In the genomic region with DNA sequence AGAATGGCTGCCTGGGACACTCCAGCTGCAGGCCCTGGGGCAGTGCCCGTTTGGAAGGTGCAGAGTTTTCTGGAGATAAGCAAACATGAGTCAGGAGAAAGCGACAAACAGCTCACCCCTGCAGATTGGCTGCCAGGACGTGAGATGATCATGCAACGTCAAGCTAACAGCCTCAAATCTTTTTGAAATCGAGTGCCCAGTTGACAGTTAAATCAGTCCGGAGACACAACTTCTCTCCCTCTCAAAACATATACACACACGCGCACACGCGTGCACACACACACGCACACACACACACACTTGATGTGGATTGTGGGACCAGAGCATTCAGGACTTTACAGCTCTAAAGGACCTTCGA, we compare ENCODE assay signal across 14 cellular contexts. TPM values are rescaled to one million over a fixed set of nuclear protein-coding genes. Genes with fewer than 3 reads are reported as not detected.
DNase-seq lines count a peak whose midpoint lies in the region; ATAC-seq, FAIRE-seq and TF ChIP-seq lines count a peak whose summit lies in the region.
"Had no signal": no experiment of that assay in that cellular context is flagged by ENCODE, and none has a peak within 500 bp of the region (broad histone marks: within the 10 kb centered on the region; RNA-seq: fewer than 3 reads in every experiment).

No MANE protein-coding gene starts in this region.

- H3K9me3 ChIP-seq in GM12878 (replicated peaks; ENCODE audit: control insufficient read depth, insufficient read depth, low read length) (peaks cover 2% of the 10 kb centered on the region; the same call in 1 of the 3 replicates), vagina (no peaks in the 10 kb centered on the region)
- H3K9me3 ChIP-seq: esophagus muscularis mucosa had no signal

- peaks cover 6% of the 10 kb centered on the region for H3K27me3 Mint-ChIP-seq in T-helper 1 cell treated with Interleukin-12 subunit alpha and Interleukin-12 subunit beta and Interleukin-4 antibody, amounts not matched to agents 30 μg/mL and 1 μg/mL, for 36 hours (ENCODE audit: low read depth)
- peaks cover 0 to 10% of the 10 kb centered on the region in 2 donors for H3K27me3 Mint-ChIP-seq in natural killer cell treated with Interleukin-12 subunit alpha and Interleukin-12 subunit beta and Interleukin-15 and Interleukin-18, amount 100 ng/mL, for 72 hours

- DNase-seq in T-helper 1 cell (no peak), OCI-M1 (lab: John Stamatoyannopoulos, UW) (peak; percentile 87), GM12878 (ENCODE audit: low read depth, low spot score) (no peak), vagina (ENCODE audit: extremely low spot score in 2 of 2) (no peak), T-helper 9 cell (no peak)
- DNase-seq in natural killer cell treated with Interleukin-12 subunit alpha and Interleukin-12 subunit beta and Interleukin-15 and Interleukin-18, amount 100 ng/mL, for 72 hours (ENCODE audit: low spot score) = peak; percentile 29
- DNase-seq: islet precursor cell; stimulated activated CD4-positive, alpha-beta T cell treated with anti-CD3 and anti-CD28 coated beads, Interleukin-1b, Interleukin-23, amount 100 ng/mL, for 48 hours had no signal

- peak overlapping the region; percentile 35; the same call in 1 of the 2 replicates for H3K4me3 ChIP-seq in GM12878
- no peak overlapping the region for H3K4me3 ChIP-seq in vagina
- H3K4me3 ChIP-seq: esophagus muscularis mucosa had no signal

- H3K36me3 ChIP-seq in GM12878 (ENCODE audit: control insufficient read depth in 2 of 2, insufficient read depth in 2 of 2, low read length in 1 of 2) (no peaks in the 10 kb centered on the region), vagina (no peaks in the 10 kb centered on the region)
- H3K36me3 ChIP-seq: esophagus muscularis mucosa had no signal

- peak overlapping the region; percentile 36 for H3K4me3 Mint-ChIP-seq in T-helper 1 cell treated with Interleukin-12 subunit alpha and Interleukin-12 subunit beta and Interleukin-4 antibody, amounts not matched to agents 30 μg/mL and 1 μg/mL, for 36 hours
- H3K4me3 Mint-ChIP-seq in natural killer cell treated with Interleukin-12 subunit alpha and Interleukin-12 subunit beta and Interleukin-15 and Interleukin-18, amount 100 ng/mL, for 72 hours = peak overlapping the region; percentile 78
- H3K4me3 Mint-ChIP-seq: neural crest cell had no signal

- CTCF ChIA-PET in GM12878 (lab: Yijun Ruan, JAX) = interaction anchor here (0.6 to 1.6 kb wide), 3 partner anchors 10 to 120 kb away, joined by 3 to 5 read pairs (median 4); no protein-coding TSS in a partner anchor

- H3K27ac Mint-ChIP-seq in T-helper 1 cell treated with Interleukin-12 subunit alpha and Interleukin-12 subunit beta and Interleukin-4 antibody, amounts not matched to agents 30 μg/mL and 1 μg/mL, for 36 hours = peak overlapping the region; percentile 86
- peak overlapping the region; percentile 87 to 91 for H3K27ac Mint-ChIP-seq in natural killer cell treated with Interleukin-12 subunit alpha and Interleukin-12 subunit beta and Interleukin-15 and Interleukin-18, amount 100 ng/mL, for 72 hours

- H3K27me3 ChIP-seq in GM12878 (replicated peaks in 1 of 2; ENCODE audit: control insufficient read depth in 2 of 2, insufficient read depth in 2 of 2, low read length in 1 of 2) (peaks cover 0 to 3% of the 10 kb centered on the region in 2 experiments; a peak in 1 of 4 replicates), vagina (no peaks in the 10 kb centered on the region)
- H3K27me3 ChIP-seq: esophagus muscularis mucosa had no signal

- TF ChIP-seq EP300 in GM12878 (IDR thresholded peaks at IDR 0.05; ENCODE audit: borderline replicate concordance in 1 of 2, control insufficient read depth in 1 of 2, low read depth in 2 of 2, low read length in 2 of 2) = no peak

- H3K27ac ChIP-seq in GM12878 (ENCODE audit: control insufficient read depth, insufficient read depth) (peak overlapping the region; percentile 71; the same call in 1 of the 2 replicates), vagina (no peak overlapping the region)
- H3K27ac ChIP-seq: esophagus muscularis mucosa had no signal

- intact Hi-C loops in GM12878 (cut with micrococcal nuclease; ENCODE audit: unreplicated experiment) (loop anchor here (2.0 to 5.0 kb wide), 2 partner anchors 48 to 288 kb away; a partner anchor contains a TSS), vagina (cut with DNase I) (no loop called here)

- SMC1A ChIA-PET in GM12878 (lab: Charles Lee; ENCODE audit: uncharacterized antibody, unreplicated experiment) = interaction anchor here (0.9 to 2.2 kb wide), 4 partner anchors 8 to 122 kb away, joined by 3 to 6 read pairs (median 4); no protein-coding TSS in a partner anchor

- peaks cover 69% of the 10 kb centered on the region for H3K4me1 ChIP-seq in GM12878 (ENCODE audit: control insufficient read depth, insufficient read depth, low read length)
- peaks cover 33% of the 10 kb centered on the region for H3K4me1 ChIP-seq in vagina

- BruUV-seq in GM12878 (replicated peaks; lab: Mats Ljungman, UMichigan) = no TSS peak

- H2AFZ ChIP-seq in GM12878 (ENCODE audit: control insufficient read depth, low read depth, low read length) = no peak overlapping the region

- H3K9ac ChIP-seq in GM12878 (ENCODE audit: control insufficient read depth, insufficient read depth, low read length) = no peak overlapping the region

- TF ChIP-seq RAD21 in GM12878 (IDR thresholded peaks at IDR 0.05; ENCODE audit: insufficient read depth, low read depth, low read length) = no peak

- TF ChIP-seq POLR2A in GM12878 (IDR thresholded peaks at IDR 0.05; ENCODE audit: low read depth, low read length) (no peak), vagina (IDR thresholded peaks at IDR 0.05) (no peak)

- ATAC-seq in GM12878 = no peak
- no peak for ATAC-seq in natural killer cell treated with Interleukin-12 subunit alpha and Interleukin-12 subunit beta and Interleukin-15 and Interleukin-18, amount 100 ng/mL, for 72 hours
- no peak for ATAC-seq in GM21786 (IDR thresholded peaks at IDR 0.05; ENCODE audit: unreplicated experiment)

- no peaks in the 10 kb centered on the region for H3K79me2 ChIP-seq in GM12878 (ENCODE audit: control insufficient read depth, insufficient read depth, low read length)

- no peaks in the 10 kb centered on the region for H3K9me3 Mint-ChIP-seq in T-helper 1 cell treated with Interleukin-12 subunit alpha and Interleukin-12 subunit beta and Interleukin-4 antibody, amounts not matched to agents 30 μg/mL and 1 μg/mL, for 36 hours
- H3K9me3 Mint-ChIP-seq in natural killer cell treated with Interleukin-12 subunit alpha and Interleukin-12 subunit beta and Interleukin-15 and Interleukin-18, amount 100 ng/mL, for 72 hours = no peaks in the 10 kb centered on the region
- H3K9me3 Mint-ChIP-seq: neural crest cell had no signal

- TF ChIP-seq CTCF in GM12878 (IDR thresholded peaks at IDR 0.05 in 2 of 3, conservative IDR thresholded peaks at IDR 0.05 in 1 of 3; ENCODE audit: control insufficient read depth in 2 of 3, extremely low read depth in 1 of 3, insufficient read depth in 1 of 3, low read depth in 3 of 3, low read length in 3 of 3) (no peak), vagina (IDR thresholded peaks at IDR 0.05) (no peak)

- peaks cover 86% of the 10 kb centered on the region for H3K4me1 Mint-ChIP-seq in T-helper 1 cell treated with Interleukin-12 subunit alpha and Interleukin-12 subunit beta and Interleukin-4 antibody, amounts not matched to agents 30 μg/mL and 1 μg/mL, for 36 hours (ENCODE audit: low read depth)
- H3K4me1 Mint-ChIP-seq in natural killer cell treated with Interleukin-12 subunit alpha and Interleukin-12 subunit beta and Interleukin-15 and Interleukin-18, amount 100 ng/mL, for 72 hours (ENCODE audit: low read depth in 2 of 2) = peaks cover 72 to 81% of the 10 kb centered on the region in 2 donors

- in situ Hi-C loops in GM12878 (cut with MboI) = loop anchor here (25.0 kb wide), 1 partner anchor 1093 kb away; a partner anchor contains a TSS

- no peak for FAIRE-seq in GM12878 (lab: Jason Lieb, UNC)
- FAIRE-seq: A204.1, astrocyte had no signal

- 79% methylated on average over 12 of the region's 12 CpGs for WGBS in GM12878 (ENCODE audit: insufficient coverage, insufficient replicate concordance, low lambda C conversion rate, missing lambda C conversion rate)

- POLR2A ChIA-PET in GM12878 (lab: Charles Lee) = interaction anchor here (2.5 kb wide), 1 partner anchor 9 kb away, joined by 13 read pairs; no protein-coding TSS in a partner anchor

- peak overlapping the region; percentile 50 for H3K4me2 ChIP-seq in GM12878 (ENCODE audit: control insufficient read depth, insufficient read depth)

- RAD21 ChIA-PET in GM12878 (lab: Charles Lee; ENCODE audit: unreplicated experiment) = interaction anchor here (1.4 to 2.4 kb wide), 3 partner anchors 9 to 120 kb away, joined by 3 to 5 read pairs (median 5); no protein-coding TSS in a partner anchor

- H4K20me1 ChIP-seq in GM12878 (ENCODE audit: control insufficient read depth, insufficient read depth) = no peaks in the 10 kb centered on the region

- H3K36me3 Mint-ChIP-seq in T-helper 1 cell treated with Interleukin-12 subunit alpha and Interleukin-12 subunit beta and Interleukin-4 antibody, amounts not matched to agents 30 μg/mL and 1 μg/mL, for 36 hours (ENCODE audit: low read depth) = peaks cover 7% of the 10 kb centered on the region
- no peaks in the 10 kb centered on the region for H3K36me3 Mint-ChIP-seq in natural killer cell treated with Interleukin-12 subunit alpha and Interleukin-12 subunit beta and Interleukin-15 and Interleukin-18, amount 100 ng/mL, for 72 hours

TF ChIP-seq in GM12878, 131 proteins besides CTCF, POLR2A, EP300 and RAD21:
- TF ChIP-seq DPF2 (IDR thresholded peaks at IDR 0.05) (no peak), CHD4 (IDR thresholded peaks at IDR 0.05) (0 out of 2 replicates have a peak, but pooled peaks have one; percentile 2)

RNA-seq across cellular contexts. Expression of a gene that starts 49.4 kb away (rescaled TPM):
- total RNA-seq in GM12878 (2013; cell fraction: nucleolus; rRNA removed) = 0.20 TPM in 1 of 2 replicates, not detected in the other
- 0.65 and 0.73 TPM in 2 replicates for total RNA-seq in GM12878 (2014; rRNA removed)
- total RNA-seq in GM12878 (2014; rRNA removed; fragmentation: Illumina TruSeq; extraction: Trizol) = 0.76 and 0.78 TPM in 2 replicates
- 1.4 and 1.6 TPM in 2 replicates for total RNA-seq in GM12878 (2021)
- 2.5 TPM for polyA plus RNA-seq in GM12878 (2011; ENCODE audit: low read depth)
- 0.19 and 0.20 TPM in 2 replicates for polyA plus RNA-seq in GM12878 (2011; rRNA removed)
- polyA plus RNA-seq in GM12878 (2011; cell fraction: cytosol; rRNA removed) = 0.20 and 0.24 TPM in 2 replicates
- polyA plus RNA-seq in GM12878 (2011; cell fraction: nucleus; rRNA removed) = 0.09 and 0.23 TPM in 2 replicates
- 2.0 and 3.1 TPM in 2 replicates for polyA plus RNA-seq in GM12878 (2012)
- 1.1 and 1.3 TPM in 2 replicates for polyA plus RNA-seq in GM12878 (2014; fragmentation: Illumina TruSeq; extraction: Trizol)
- under 1 TPM; 0.31 to 0.53 TPM for polyA plus RNA-seq in GM12878 (2014; fragmentation: Nextera tagmentation; extraction: Ambion mirVana)
- 0.61 and 0.79 TPM in 2 replicates for polyA plus RNA-seq in GM12878 (2014; rRNA removed)
- 1 to 10 TPM; 2.2 to 2.4 TPM for polyA plus RNA-seq in GM12878 (2016; fragmentation: Nextera tagmentation; extraction: Ambion mirVana)
- polyA minus RNA-seq in GM12878 (2011; rRNA and poly(A)+ RNA removed) = 0.51 and 0.62 TPM in 2 replicates
- 0.31 TPM in 1 of 2 replicates, not detected in the other for polyA minus RNA-seq in GM12878 (2011; cell fraction: cytosol; rRNA and poly(A)+ RNA removed)
- 0.12 and 0.29 TPM in 2 replicates for polyA minus RNA-seq in GM12878 (2011; cell fraction: nucleus; rRNA and poly(A)+ RNA removed)
- total RNA-seq in natural killer cell treated with Interleukin-12 subunit alpha and Interleukin-12 subunit beta and Interleukin-15 and Interleukin-18, amount 100 ng/mL, for 72 hours = 10 to 100 TPM; 75.1 to 86.2 TPM
- total RNA-seq in vagina = 4.2 TPM

Comparison
In these comparisons a context has a peak if more than half of its experiments do, and no peak if none do; other contexts are left out.
1. DNase-seq: peak in OCI-M1 (single experiment) and natural killer cell treated with Interleukin-12 subunit alpha and Interleukin-12 subunit beta and Interleukin-15 and Interleukin-18, amount 100 ng/mL, for 72 hours (single experiment); none in T-helper 1 cell (0 of 5), GM12878 (single experiment), vagina (0 of 2) and T-helper 9 cell (single experiment).
2. RNA of a gene that starts 49.4 kb away (total RNA-seq): 75.1 to 86.2 TPM in natural killer cell treated with Interleukin-12 subunit alpha and Interleukin-12 subunit beta and Interleukin-15 and Interleukin-18, amount 100 ng/mL, for 72 hours; 4.2 TPM in vagina (single experiment) and 0.20 to 1.6 TPM in GM12878; every median in the first group is over 10 times any median in the second.